In genomic region chr14:50501642-50502041, GRCh38 we compare ENCODE assay signal across 18 cellular contexts. TPM values are rescaled to one million over a fixed set of nuclear protein-coding genes. Genes with fewer than 3 reads are reported as not detected.
A peak's percentile ranks its signal among the peaks of the same experiment; 100 is the strongest.
DNase-seq lines count a peak whose midpoint lies in the region; FAIRE-seq and TF ChIP-seq lines count a peak whose summit lies in the region.
"Had no signal": no experiment of that assay in that cellular context is flagged by ENCODE, and none has a peak within 500 bp of the region (broad histone marks: within the 10 kb centered on the region; RNA-seq: fewer than 3 reads in every experiment).

No MANE protein-coding gene starts in this region.

- no peaks in the 10 kb centered on the region for H3K27me3 ChIP-seq in breast epithelium
- H3K27me3 ChIP-seq: hepatocyte, neural progenitor cell, upper lobe of right lung had no signal

- no TSS peak for BruUV-seq in MCF 10A (replicated peaks; lab: Mats Ljungman, UMichigan)

- H3K4me1 Mint-ChIP-seq in MCF 10A (ENCODE audit: insufficient read depth, unreplicated experiment): peaks cover 13% of the 10 kb centered on the region
- peaks cover 2% of the 10 kb centered on the region for H3K4me1 Mint-ChIP-seq in activated naive CD4-positive, alpha-beta T cell treated with anti-CD3 and anti-CD28 coated beads for 36 hours (ENCODE audit: low read depth)
- H3K4me1 Mint-ChIP-seq: activated CD8-positive, alpha-beta memory T cell treated with anti-CD3 and anti-CD28 coated beads, Interleukin-2, amount 10 ng/mL, durations not matched to agents 7 days and 5 days; neural progenitor cell had no signal

- no peak overlapping the region for H3K27ac ChIP-seq in breast epithelium
- H3K27ac ChIP-seq: hepatocyte, neural progenitor cell, upper lobe of right lung had no signal

- CTCF ChIA-PET in MCF 10A (lab: Yijun Ruan, JAX): no interaction called here
- CTCF ChIA-PET in activated naive CD4-positive, alpha-beta T cell treated with anti-CD3 and anti-CD28 coated beads for 36 hours (lab: Charles Lee): no interaction called here

- no peaks in the 10 kb centered on the region for H3K27me3 Mint-ChIP-seq in MCF 10A (ENCODE audit: insufficient read depth, unreplicated experiment)
- H3K27me3 Mint-ChIP-seq in activated naive CD4-positive, alpha-beta T cell treated with anti-CD3 and anti-CD28 coated beads for 36 hours (ENCODE audit: low read depth): no peaks in the 10 kb centered on the region
- H3K27me3 Mint-ChIP-seq: activated CD8-positive, alpha-beta memory T cell treated with anti-CD3 and anti-CD28 coated beads, Interleukin-2, amount 10 ng/mL, durations not matched to agents 7 days and 5 days; activated naive CD4-positive, alpha-beta T cell treated with anti-CD3 and anti-CD28 coated beads, Interleukin-2, amount 50 U/mL, for 24 hours; dendritic cell treated with granulocyte-macrophage colony-stimulating factor and Interleukin-4, amounts not matched to agents 40 ng/mL and 50 ng/mL, for 4 days had no signal

- intact Hi-C loops in MCF 10A (cut with micrococcal nuclease) (no loop called here), breast epithelium (cut with DNase I; ENCODE audit: low total_unique reads) (no loop called here)
- intact Hi-C loops in activated naive CD4-positive, alpha-beta T cell treated with anti-CD3 and anti-CD28 coated beads for 36 hours (cut with micrococcal nuclease): no loop called here

- no peaks in the 10 kb centered on the region for H3K4me1 ChIP-seq in breast epithelium
- H3K4me1 ChIP-seq: neural progenitor cell, upper lobe of right lung had no signal

- FAIRE-seq in urothelium cell line (lab: Jason Lieb, UNC): no peak

- POLR2A ChIA-PET in MCF 10A (lab: Yijun Ruan, JAX): no interaction called here

- H3K4me3 Mint-ChIP-seq in MCF 10A (ENCODE audit: unreplicated experiment): no peak overlapping the region
- no peak overlapping the region for H3K4me3 Mint-ChIP-seq in activated naive CD4-positive, alpha-beta T cell treated with anti-CD3 and anti-CD28 coated beads for 36 hours
- H3K4me3 Mint-ChIP-seq: activated CD8-positive, alpha-beta memory T cell treated with anti-CD3 and anti-CD28 coated beads, Interleukin-2, amount 10 ng/mL, durations not matched to agents 7 days and 5 days; activated naive CD4-positive, alpha-beta T cell treated with anti-CD3 and anti-CD28 coated beads, Interleukin-2, amount 50 U/mL, for 24 hours; dendritic cell treated with granulocyte-macrophage colony-stimulating factor and Interleukin-4, amounts not matched to agents 40 ng/mL and 50 ng/mL, for 4 days; neural progenitor cell had no signal

- no peak overlapping the region for H3K4me3 ChIP-seq in breast epithelium
- H3K4me3 ChIP-seq: hepatocyte, neural progenitor cell, upper lobe of right lung had no signal

- DNase-seq in MCF 10A (ENCODE audit: unreplicated experiment) (peak; percentile 27), breast epithelium (ENCODE audit: low spot score in 2 of 2) (no peak), astrocyte of the hippocampus (ENCODE audit: low read depth, low spot score) (peak; percentile 89), foreskin melanocyte (peak; percentile 80), urothelium cell line (ENCODE audit: low spot score) (peak; percentile 57), nucleus accumbens (lab: John Stamatoyannopoulos, UW) (no peak), NCI-H524 (lab: John Stamatoyannopoulos, UW) (no peak)
- no peak for DNase-seq in activated naive CD4-positive, alpha-beta T cell treated with anti-CD3 and anti-CD28 coated beads for 36 hours
- DNase-seq: 8988T; activated CD8-positive, alpha-beta memory T cell treated with anti-CD3 and anti-CD28 coated beads, Interleukin-2, amount 10 ng/mL, durations not matched to agents 7 days and 5 days; H7; NCI-H1436 treated with DMSO at 0.1 percent for 48 hours; NCI-H69; upper lobe of right lung had no signal

- H3K36me3 Mint-ChIP-seq in MCF 10A (ENCODE audit: insufficient read depth, unreplicated experiment): peaks cover 17% of the 10 kb centered on the region
- H3K36me3 Mint-ChIP-seq in activated naive CD4-positive, alpha-beta T cell treated with anti-CD3 and anti-CD28 coated beads for 36 hours (ENCODE audit: low read depth): peaks cover 14% of the 10 kb centered on the region

- no peaks in the 10 kb centered on the region for H3K9me3 ChIP-seq in breast epithelium
- H3K9me3 ChIP-seq: upper lobe of right lung had no signal

- no peaks in the 10 kb centered on the region for H3K9me3 Mint-ChIP-seq in MCF 10A (ENCODE audit: unreplicated experiment)
- H3K9me3 Mint-ChIP-seq in activated naive CD4-positive, alpha-beta T cell treated with anti-CD3 and anti-CD28 coated beads for 36 hours: no peaks in the 10 kb centered on the region
- H3K9me3 Mint-ChIP-seq: activated naive CD4-positive, alpha-beta T cell treated with anti-CD3 and anti-CD28 coated beads, Interleukin-2, amount 50 U/mL, for 24 hours; dendritic cell treated with granulocyte-macrophage colony-stimulating factor and Interleukin-4, amounts not matched to agents 40 ng/mL and 50 ng/mL, for 4 days; neural progenitor cell had no signal

- TF ChIP-seq POLR2A in breast epithelium (IDR thresholded peaks at IDR 0.05): no peak

- H3K36me3 ChIP-seq in breast epithelium: no peaks in the 10 kb centered on the region

- TF ChIP-seq CTCF in MCF 10A (IDR thresholded peaks at IDR 0.05; ENCODE audit: unreplicated experiment) (no peak), breast epithelium (IDR thresholded peaks at IDR 0.05) (no peak)

- no peak overlapping the region for H3K27ac Mint-ChIP-seq in MCF 10A (ENCODE audit: low read depth, unreplicated experiment)
- H3K27ac Mint-ChIP-seq in activated naive CD4-positive, alpha-beta T cell treated with anti-CD3 and anti-CD28 coated beads for 36 hours: no peak overlapping the region
- H3K27ac Mint-ChIP-seq: activated CD8-positive, alpha-beta memory T cell treated with anti-CD3 and anti-CD28 coated beads, Interleukin-2, amount 10 ng/mL, durations not matched to agents 7 days and 5 days; activated naive CD4-positive, alpha-beta T cell treated with anti-CD3 and anti-CD28 coated beads, Interleukin-2, amount 50 U/mL, for 24 hours; dendritic cell treated with granulocyte-macrophage colony-stimulating factor and Interleukin-4, amounts not matched to agents 40 ng/mL and 50 ng/mL, for 4 days; neural progenitor cell had no signal

RNA-seq across cellular contexts. Expression of gene MAP4K5, which starts 30.7 kb away (rescaled TPM):
- total RNA-seq in MCF 10A (2022) (43.8 and 45.7 TPM in 2 replicates), breast epithelium (100 to 1,000 TPM; 108 to 165 (median 119) TPM)
- total RNA-seq in activated naive CD4-positive, alpha-beta T cell treated with anti-CD3 and anti-CD28 coated beads for 36 hours: 10 to 100 TPM; 10.2 to 11.2 TPM

RNA-seq across cellular contexts. Expression of gene ATL1, which starts 58.3 kb away (rescaled TPM):
- 3.2 and 3.3 TPM in 2 replicates for total RNA-seq in MCF 10A (2022)
- total RNA-seq in breast epithelium: 10 to 100 TPM; 10.4 to 23.7 (median 22.0) TPM
- 1 to 10 TPM in 1 of 2 experiments, not detected in 1; 1.0 TPM for total RNA-seq in activated naive CD4-positive, alpha-beta T cell treated with anti-CD3 and anti-CD28 coated beads for 36 hours

Comparison
In these comparisons a context has a peak if more than half of its experiments do, and no peak if none do; other contexts are left out.
1. DNase-seq: peak in MCF 10A (single experiment), astrocyte of the hippocampus (single experiment), foreskin melanocyte (single experiment) and urothelium cell line (single experiment); none in breast epithelium (0 of 2), activated naive CD4-positive, alpha-beta T cell treated with anti-CD3 and anti-CD28 coated beads for 36 hours (single experiment), nucleus accumbens (0 of 56) and NCI-H524 (0 of 2).